In genomic region chr19:32809254-32809653, GRCh38 we compare ENCODE assay signal across 17 cellular contexts.
DNase-seq lines count a peak whose midpoint lies in the region; ATAC-seq and TF ChIP-seq lines count a peak whose summit lies in the region.
"Had no signal": no experiment of that assay in that cellular context is flagged by ENCODE, and none has a peak within 500 bp of the region (broad histone marks: within the 10 kb centered on the region; RNA-seq: fewer than 3 reads in every experiment).

No MANE protein-coding gene starts in this region.

- H3K27ac ChIP-seq in OCI-LY3 (ENCODE audit: low read length) (no peak overlapping the region), coronary artery (no peak overlapping the region)
- H3K27ac ChIP-seq: cardiac muscle cell, transverse colon had no signal

- no peaks in the 10 kb centered on the region for H3K36me3 Mint-ChIP-seq in activated naive CD4-positive, alpha-beta T cell treated with anti-CD3 and anti-CD28 coated beads, Interleukin-2, amount 10 ng/mL, durations not matched to agents 7 days and 5 days
- no peaks in the 10 kb centered on the region for H3K36me3 Mint-ChIP-seq in stimulated activated memory B cell treated with anti-CD40 and anti-IgM and Interleukin-4, amounts not matched to agents 10 μg/mL and 1 μg/mL and 100 μg/mL, for 72 hours
- no peaks in the 10 kb centered on the region for H3K36me3 Mint-ChIP-seq in Calu3 (ENCODE audit: insufficient read depth, unreplicated experiment)
- H3K36me3 Mint-ChIP-seq: naive B cell had no signal

- H3K4me1 Mint-ChIP-seq in activated naive CD4-positive, alpha-beta T cell treated with anti-CD3 and anti-CD28 coated beads, Interleukin-2, amount 10 ng/mL, durations not matched to agents 7 days and 5 days: peaks cover 17% of the 10 kb centered on the region
- no peaks in the 10 kb centered on the region for H3K4me1 Mint-ChIP-seq in stimulated activated memory B cell treated with anti-CD40 and anti-IgM and Interleukin-4, amounts not matched to agents 10 μg/mL and 1 μg/mL and 100 μg/mL, for 72 hours
- no peaks in the 10 kb centered on the region for H3K4me1 Mint-ChIP-seq in Calu3 (ENCODE audit: low read depth, unreplicated experiment)
- H3K4me1 Mint-ChIP-seq: endodermal cell, naive B cell had no signal

- H3K36me3 ChIP-seq in OCI-LY3 (replicated peaks; ENCODE audit: low read depth, low read length): no peaks in the 10 kb centered on the region
- H3K36me3 ChIP-seq: cardiac muscle cell, transverse colon had no signal

- peaks cover 13% of the 10 kb centered on the region for H3K27me3 Mint-ChIP-seq in activated naive CD4-positive, alpha-beta T cell treated with anti-CD3 and anti-CD28 coated beads, Interleukin-2, amount 10 ng/mL, durations not matched to agents 7 days and 5 days
- peaks cover 20% of the 10 kb centered on the region for H3K27me3 Mint-ChIP-seq in stimulated activated memory B cell treated with anti-CD40 and anti-IgM and Interleukin-4, amounts not matched to agents 10 μg/mL and 1 μg/mL and 100 μg/mL, for 72 hours
- peaks cover 46% of the 10 kb centered on the region for H3K27me3 Mint-ChIP-seq in Calu3 (ENCODE audit: unreplicated experiment)

- H3K9me3 ChIP-seq in OCI-LY3 (ENCODE audit: insufficient read depth, low read length): no peaks in the 10 kb centered on the region
- H3K9me3 ChIP-seq: transverse colon had no signal

- H3K4me1 ChIP-seq in OCI-LY3 (ENCODE audit: low read length): peaks cover 7% of the 10 kb centered on the region; the same call in 1 of the 2 replicates

- no peak for DNase-seq in activated naive CD4-positive, alpha-beta T cell treated with anti-CD3 and anti-CD28 coated beads, Interleukin-2, amount 10 ng/mL, durations not matched to agents 7 days and 5 days
- DNase-seq in activated naive CD4-positive, alpha-beta T cell treated with Interleukin-2 at 50 U/mL for 16 hours: no peak
- DNase-seq in coronary artery (ENCODE audit: low spot score) (peak; percentile 47), amniotic stem cell (lab: John Stamatoyannopoulos, UW) (no peak), Calu3 (no peak)
- DNase-seq: activated gamma-delta T cell, endodermal cell, KBM-7, naive B cell, NCI-H1694 treated with DMSO at 0.1 percent for 48 hours, NCI-H82, retina, transverse colon had no signal

- peak; percentile 32 for ATAC-seq in stimulated activated memory B cell treated with anti-CD40 and anti-IgM and Interleukin-4, amounts not matched to agents 10 μg/mL and 1 μg/mL and 100 μg/mL, for 72 hours
- no peak for ATAC-seq in GM21381 (IDR thresholded peaks at IDR 0.05; ENCODE audit: unreplicated experiment)

- TF ChIP-seq CTCF in OCI-LY3 (IDR thresholded peaks at IDR 0.05; ENCODE audit: low read depth, low read length): no peak
- TF ChIP-seq CTCF in coronary artery (IDR thresholded peaks at IDR 0.05): no peak
- no peak for TF ChIP-seq CTCF in Calu3 (IDR thresholded peaks at IDR 0.05; ENCODE audit: unreplicated experiment)

- H3K9me3 Mint-ChIP-seq in activated naive CD4-positive, alpha-beta T cell treated with anti-CD3 and anti-CD28 coated beads, Interleukin-2, amount 10 ng/mL, durations not matched to agents 7 days and 5 days: no peaks in the 10 kb centered on the region
- no peaks in the 10 kb centered on the region for H3K9me3 Mint-ChIP-seq in stimulated activated memory B cell treated with anti-CD40 and anti-IgM and Interleukin-4, amounts not matched to agents 10 μg/mL and 1 μg/mL and 100 μg/mL, for 72 hours
- H3K9me3 Mint-ChIP-seq in Calu3 (ENCODE audit: low read depth, unreplicated experiment): no peaks in the 10 kb centered on the region
- H3K9me3 Mint-ChIP-seq: endodermal cell, naive B cell had no signal

- no peak overlapping the region for H3K4me3 Mint-ChIP-seq in activated naive CD4-positive, alpha-beta T cell treated with anti-CD3 and anti-CD28 coated beads, Interleukin-2, amount 10 ng/mL, durations not matched to agents 7 days and 5 days
- no peak overlapping the region for H3K4me3 Mint-ChIP-seq in stimulated activated memory B cell treated with anti-CD40 and anti-IgM and Interleukin-4, amounts not matched to agents 10 μg/mL and 1 μg/mL and 100 μg/mL, for 72 hours
- H3K4me3 Mint-ChIP-seq in Calu3 (ENCODE audit: low read depth, unreplicated experiment): no peak overlapping the region
- H3K4me3 Mint-ChIP-seq: endodermal cell had no signal

- intact Hi-C loops in Calu3 (cut with micrococcal nuclease; ENCODE audit: unreplicated experiment): no loop called here

- no TSS peak for BruUV-seq in Calu3 (replicated peaks; lab: Mats Ljungman, UMichigan)

- H3K27ac Mint-ChIP-seq in activated naive CD4-positive, alpha-beta T cell treated with anti-CD3 and anti-CD28 coated beads, Interleukin-2, amount 10 ng/mL, durations not matched to agents 7 days and 5 days: peak overlapping the region; percentile 12
- H3K27ac Mint-ChIP-seq in stimulated activated memory B cell treated with anti-CD40 and anti-IgM and Interleukin-4, amounts not matched to agents 10 μg/mL and 1 μg/mL and 100 μg/mL, for 72 hours: no peak overlapping the region
- H3K27ac Mint-ChIP-seq in Calu3 (ENCODE audit: unreplicated experiment): no peak overlapping the region
- H3K27ac Mint-ChIP-seq: endodermal cell, naive B cell had no signal

- H3K27me3 ChIP-seq in OCI-LY3 (ENCODE audit: low read depth, low read length): peaks cover 2% of the 10 kb centered on the region; the same call in 1 of the 2 replicates
- H3K27me3 ChIP-seq: cardiac muscle cell had no signal

- H3K4me3 ChIP-seq in OCI-LY3 (ENCODE audit: low read length) (no peak overlapping the region), coronary artery (no peak overlapping the region)
- H3K4me3 ChIP-seq: cardiac muscle cell, transverse colon had no signal

- no peak overlapping the region for H3K9ac ChIP-seq in OCI-LY3 (ENCODE audit: low read length)

- H4K20me1 ChIP-seq in OCI-LY3 (ENCODE audit: insufficient read depth, low read length): no peaks in the 10 kb centered on the region

- CTCF ChIA-PET in activated naive CD4-positive, alpha-beta T cell treated with anti-CD3 and anti-CD28 coated beads, Interleukin-2, amount 10 ng/mL, durations not matched to agents 7 days and 5 days (lab: Charles Lee): no interaction called here
- CTCF ChIA-PET in Calu3 (lab: Charles Lee): no interaction called here

- H3K4me2 ChIP-seq in OCI-LY3 (ENCODE audit: low read length): peak overlapping the region; percentile 15; the same call in 1 of the 2 replicates

- peak overlapping the region; percentile 57; the same call in 1 of the 2 replicates for H2AFZ ChIP-seq in OCI-LY3 (ENCODE audit: low read depth, low read length)

- no peaks in the 10 kb centered on the region for H3K79me2 ChIP-seq in OCI-LY3 (ENCODE audit: low read length)
